1 cellular context compared by ENCODE assay signal in the genomic region with DNA sequence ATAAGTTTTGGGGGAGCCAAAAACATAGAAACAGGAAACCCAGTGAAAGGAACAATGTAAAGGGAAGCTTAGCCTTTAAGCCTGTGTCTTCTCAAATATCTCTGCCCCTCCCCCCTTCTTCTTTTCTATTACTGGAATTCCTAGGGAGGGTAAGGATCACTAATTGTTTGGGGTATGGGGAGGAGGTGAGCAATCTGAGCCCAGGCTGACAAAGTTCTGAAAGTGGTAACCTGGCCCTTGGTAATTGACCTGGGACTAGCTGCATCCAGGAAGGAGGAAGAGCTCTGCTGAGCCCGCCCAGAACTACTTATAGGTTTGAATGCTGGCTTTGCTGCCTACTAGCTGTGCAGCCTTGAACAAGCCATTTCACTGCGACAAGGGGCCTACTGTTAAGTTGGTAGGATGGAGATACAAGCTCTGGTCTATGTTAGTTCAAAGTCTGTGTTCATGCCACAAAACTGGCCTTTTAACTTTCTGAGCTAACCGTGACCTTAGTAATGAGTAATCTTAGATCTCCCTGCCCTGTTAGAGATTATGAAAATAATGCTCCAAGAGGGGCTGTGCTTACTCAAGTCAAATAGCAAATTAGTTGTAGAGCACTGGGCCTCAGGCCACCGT.
TF ChIP-seq lines count a peak whose summit lies in the region.

No MANE protein-coding gene starts in this region.

TF ChIP-seq in HepG2, 621 proteins besides CTCF, POLR2A, EP300 and RAD21 (continued from another document and continues in another):
- TF ChIP-seq ZBTB20 (CRISPR knock-in tag; IDR thresholded peaks at IDR 0.05; ENCODE audit: borderline replicate concordance, low read depth) = no peak
- no peak for TF ChIP-seq HNRNPH1 (optimal IDR thresholded peaks at IDR 0.05; ENCODE audit: low read depth, low read length)
- TF ChIP-seq RORA (CRISPR knock-in tag; IDR thresholded peaks at IDR 0.05) = no peak
- no peak for TF ChIP-seq ZNF317 (CRISPR knock-in tag; IDR thresholded peaks at IDR 0.05)
- TF ChIP-seq, protein P1, sequence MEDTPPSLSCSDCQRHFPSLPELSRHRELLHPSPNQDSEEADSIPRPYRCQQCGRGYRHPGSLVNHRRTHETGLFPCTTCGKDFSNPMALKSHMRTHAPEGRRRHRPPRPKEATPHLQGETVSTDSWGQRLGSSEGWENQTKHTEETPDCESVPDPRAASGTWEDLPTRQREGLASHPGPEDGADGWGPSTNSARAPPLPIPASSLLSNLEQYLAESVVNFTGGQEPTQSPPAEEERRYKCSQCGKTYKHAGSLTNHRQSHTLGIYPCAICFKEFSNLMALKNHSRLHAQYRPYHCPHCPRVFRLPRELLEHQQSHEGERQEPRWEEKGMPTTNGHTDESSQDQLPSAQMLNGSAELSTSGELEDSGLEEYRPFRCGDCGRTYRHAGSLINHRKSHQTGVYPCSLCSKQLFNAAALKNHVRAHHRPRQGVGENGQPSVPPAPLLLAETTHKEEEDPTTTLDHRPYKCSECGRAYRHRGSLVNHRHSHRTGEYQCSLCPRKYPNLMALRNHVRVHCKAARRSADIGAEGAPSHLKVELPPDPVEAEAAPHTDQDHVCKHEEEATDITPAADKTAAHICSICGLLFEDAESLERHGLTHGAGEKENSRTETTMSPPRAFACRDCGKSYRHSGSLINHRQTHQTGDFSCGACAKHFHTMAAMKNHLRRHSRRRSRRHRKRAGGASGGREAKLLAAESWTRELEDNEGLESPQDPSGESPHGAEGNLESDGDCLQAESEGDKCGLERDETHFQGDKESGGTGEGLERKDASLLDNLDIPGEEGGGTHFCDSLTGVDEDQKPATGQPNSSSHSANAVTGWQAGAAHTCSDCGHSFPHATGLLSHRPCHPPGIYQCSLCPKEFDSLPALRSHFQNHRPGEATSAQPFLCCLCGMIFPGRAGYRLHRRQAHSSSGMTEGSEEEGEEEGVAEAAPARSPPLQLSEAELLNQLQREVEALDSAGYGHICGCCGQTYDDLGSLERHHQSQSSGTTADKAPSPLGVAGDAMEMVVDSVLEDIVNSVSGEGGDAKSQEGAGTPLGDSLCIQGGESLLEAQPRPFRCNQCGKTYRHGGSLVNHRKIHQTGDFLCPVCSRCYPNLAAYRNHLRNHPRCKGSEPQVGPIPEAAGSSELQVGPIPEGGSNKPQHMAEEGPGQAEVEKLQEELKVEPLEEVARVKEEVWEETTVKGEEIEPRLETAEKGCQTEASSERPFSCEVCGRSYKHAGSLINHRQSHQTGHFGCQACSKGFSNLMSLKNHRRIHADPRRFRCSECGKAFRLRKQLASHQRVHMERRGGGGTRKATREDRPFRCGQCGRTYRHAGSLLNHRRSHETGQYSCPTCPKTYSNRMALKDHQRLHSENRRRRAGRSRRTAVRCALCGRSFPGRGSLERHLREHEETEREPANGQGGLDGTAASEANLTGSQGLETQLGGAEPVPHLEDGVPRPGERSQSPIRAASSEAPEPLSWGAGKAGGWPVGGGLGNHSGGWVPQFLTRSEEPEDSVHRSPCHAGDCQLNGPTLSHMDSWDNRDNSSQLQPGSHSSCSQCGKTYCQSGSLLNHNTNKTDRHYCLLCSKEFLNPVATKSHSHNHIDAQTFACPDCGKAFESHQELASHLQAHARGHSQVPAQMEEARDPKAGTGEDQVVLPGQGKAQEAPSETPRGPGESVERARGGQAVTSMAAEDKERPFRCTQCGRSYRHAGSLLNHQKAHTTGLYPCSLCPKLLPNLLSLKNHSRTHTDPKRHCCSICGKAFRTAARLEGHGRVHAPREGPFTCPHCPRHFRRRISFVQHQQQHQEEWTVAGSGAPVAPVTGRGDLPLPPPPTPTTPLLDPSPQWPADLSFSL (CRISPR knock-in tag; IDR thresholded peaks at IDR 0.05) = no peak
- TF ChIP-seq ZNF333 (CRISPR knock-in tag; IDR thresholded peaks at IDR 0.05; ENCODE audit: borderline replicate concordance) = no peak
- TF ChIP-seq, protein P2, sequence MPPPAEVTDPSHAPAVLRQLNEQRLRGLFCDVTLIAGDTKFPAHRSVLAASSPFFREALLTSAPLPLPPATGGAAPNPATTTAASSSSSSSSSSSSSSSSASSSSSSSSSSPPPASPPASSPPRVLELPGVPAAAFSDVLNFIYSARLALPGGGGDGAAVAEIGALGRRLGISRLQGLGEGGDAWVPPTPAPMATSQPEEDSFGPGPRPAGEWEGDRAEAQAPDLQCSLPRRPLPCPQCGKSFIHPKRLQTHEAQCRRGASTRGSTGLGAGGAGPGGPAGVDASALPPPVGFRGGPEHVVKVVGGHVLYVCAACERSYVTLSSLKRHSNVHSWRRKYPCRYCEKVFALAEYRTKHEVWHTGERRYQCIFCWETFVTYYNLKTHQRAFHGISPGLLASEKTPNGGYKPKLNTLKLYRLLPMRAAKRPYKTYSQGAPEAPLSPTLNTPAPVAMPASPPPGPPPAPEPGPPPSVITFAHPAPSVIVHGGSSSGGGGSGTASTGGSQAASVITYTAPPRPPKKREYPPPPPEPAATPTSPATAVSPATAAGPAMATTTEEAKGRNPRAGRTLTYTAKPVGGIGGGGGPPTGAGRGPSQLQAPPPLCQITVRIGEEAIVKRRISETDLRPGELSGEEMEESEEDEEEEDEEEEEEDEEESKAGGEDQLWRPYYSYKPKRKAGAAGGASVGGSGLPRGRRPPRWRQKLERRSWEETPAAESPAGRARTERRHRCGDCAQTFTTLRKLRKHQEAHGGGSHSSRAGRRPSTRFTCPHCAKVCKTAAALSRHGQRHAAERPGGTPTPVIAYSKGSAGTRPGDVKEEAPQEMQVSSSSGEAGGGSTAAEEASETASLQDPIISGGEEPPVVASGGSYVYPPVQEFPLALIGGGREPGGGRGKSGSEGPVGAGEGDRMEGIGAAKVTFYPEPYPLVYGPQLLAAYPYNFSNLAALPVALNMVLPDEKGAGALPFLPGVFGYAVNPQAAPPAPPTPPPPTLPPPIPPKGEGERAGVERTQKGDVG (CRISPR knock-in tag; IDR thresholded peaks at IDR 0.05; ENCODE audit: borderline replicate concordance) = no peak
- TF ChIP-seq ZNF883 (CRISPR knock-in tag; IDR thresholded peaks at IDR 0.05; ENCODE audit: not compliant biosample characterization) = no peak
- no peak for TF ChIP-seq ZNF766 (CRISPR knock-in tag; IDR thresholded peaks at IDR 0.05; ENCODE audit: borderline replicate concordance)
- TF ChIP-seq, protein P3, sequence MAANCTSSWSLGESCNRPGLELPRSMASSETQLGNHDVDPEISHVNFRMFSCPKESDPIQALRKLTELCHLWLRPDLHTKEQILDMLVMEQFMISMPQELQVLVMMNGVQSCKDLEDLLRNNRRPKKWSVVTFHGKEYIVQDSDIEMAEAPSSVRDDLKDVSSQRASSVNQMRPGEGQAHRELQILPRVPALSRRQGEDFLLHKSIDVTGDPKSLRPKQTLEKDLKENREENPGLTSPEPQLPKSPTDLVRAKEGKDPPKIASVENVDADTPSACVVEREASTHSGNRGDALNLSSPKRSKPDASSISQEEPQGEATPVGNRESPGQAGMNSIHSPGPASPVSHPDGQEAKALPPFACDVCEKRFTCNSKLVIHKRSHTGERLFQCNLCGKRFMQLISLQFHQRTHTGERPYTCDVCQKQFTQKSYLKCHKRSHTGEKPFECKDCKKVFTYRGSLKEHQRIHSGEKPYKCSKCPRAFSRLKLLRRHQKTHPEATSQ (CRISPR knock-in tag; IDR thresholded peaks at IDR 0.05; ENCODE audit: borderline replicate concordance) = no peak
- no peak for TF ChIP-seq ZNF253 (CRISPR knock-in tag; IDR thresholded peaks at IDR 0.05; ENCODE audit: borderline replicate concordance)
- TF ChIP-seq CBX5 (CRISPR knock-in tag; IDR thresholded peaks at IDR 0.05; ENCODE audit: borderline replicate concordance) = no peak
- no peak for TF ChIP-seq BORCS8-MEF2B (CRISPR knock-in tag; IDR thresholded peaks at IDR 0.05)
- TF ChIP-seq HHEX (CRISPR knock-in tag; IDR thresholded peaks at IDR 0.05) = no peak
- no peak for TF ChIP-seq SMAD3 (CRISPR knock-in tag; IDR thresholded peaks at IDR 0.05)
- TF ChIP-seq, protein P4, sequence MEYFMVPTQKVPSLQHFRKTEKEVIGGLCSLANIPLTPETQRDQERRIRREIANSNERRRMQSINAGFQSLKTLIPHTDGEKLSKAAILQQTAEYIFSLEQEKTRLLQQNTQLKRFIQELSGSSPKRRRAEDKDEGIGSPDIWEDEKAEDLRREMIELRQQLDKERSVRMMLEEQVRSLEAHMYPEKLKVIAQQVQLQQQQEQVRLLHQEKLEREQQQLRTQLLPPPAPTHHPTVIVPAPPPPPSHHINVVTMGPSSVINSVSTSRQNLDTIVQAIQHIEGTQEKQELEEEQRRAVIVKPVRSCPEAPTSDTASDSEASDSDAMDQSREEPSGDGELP (IDR thresholded peaks at IDR 0.05; ENCODE audit: borderline replicate concordance, low read depth) = no peak
- no peak for TF ChIP-seq ZNF703 (CRISPR knock-in tag; IDR thresholded peaks at IDR 0.05; ENCODE audit: borderline replicate concordance)
- no peak for TF ChIP-seq ZNF749 (CRISPR knock-in tag; IDR thresholded peaks at IDR 0.05; ENCODE audit: borderline replicate concordance)
- TF ChIP-seq, protein P5, sequence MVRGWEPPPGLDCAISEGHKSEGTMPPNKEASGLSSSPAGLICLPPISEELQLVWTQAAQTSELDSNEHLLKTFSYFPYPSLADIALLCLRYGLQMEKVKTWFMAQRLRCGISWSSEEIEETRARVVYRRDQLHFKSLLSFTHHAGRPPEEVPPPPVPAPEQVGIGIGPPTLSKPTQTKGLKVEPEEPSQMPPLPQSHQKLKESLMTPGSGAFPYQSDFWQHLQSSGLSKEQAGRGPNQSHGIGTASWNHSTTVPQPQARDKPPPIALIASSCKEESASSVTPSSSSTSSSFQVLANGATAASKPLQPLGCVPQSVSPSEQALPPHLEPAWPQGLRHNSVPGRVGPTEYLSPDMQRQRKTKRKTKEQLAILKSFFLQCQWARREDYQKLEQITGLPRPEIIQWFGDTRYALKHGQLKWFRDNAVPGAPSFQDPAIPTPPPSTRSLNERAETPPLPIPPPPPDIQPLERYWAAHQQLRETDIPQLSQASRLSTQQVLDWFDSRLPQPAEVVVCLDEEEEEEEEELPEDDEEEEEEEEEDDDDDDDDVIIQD (CRISPR knock-in tag; IDR thresholded peaks at IDR 0.05; ENCODE audit: low read depth) = no peak
- TF ChIP-seq HES4 (CRISPR knock-in tag; IDR thresholded peaks at IDR 0.05; ENCODE audit: borderline replicate concordance) = no peak
- TF ChIP-seq FOXK1 (CRISPR knock-in tag; IDR thresholded peaks at IDR 0.05; ENCODE audit: borderline replicate concordance, low read depth) = no peak
- TF ChIP-seq, protein P6, sequence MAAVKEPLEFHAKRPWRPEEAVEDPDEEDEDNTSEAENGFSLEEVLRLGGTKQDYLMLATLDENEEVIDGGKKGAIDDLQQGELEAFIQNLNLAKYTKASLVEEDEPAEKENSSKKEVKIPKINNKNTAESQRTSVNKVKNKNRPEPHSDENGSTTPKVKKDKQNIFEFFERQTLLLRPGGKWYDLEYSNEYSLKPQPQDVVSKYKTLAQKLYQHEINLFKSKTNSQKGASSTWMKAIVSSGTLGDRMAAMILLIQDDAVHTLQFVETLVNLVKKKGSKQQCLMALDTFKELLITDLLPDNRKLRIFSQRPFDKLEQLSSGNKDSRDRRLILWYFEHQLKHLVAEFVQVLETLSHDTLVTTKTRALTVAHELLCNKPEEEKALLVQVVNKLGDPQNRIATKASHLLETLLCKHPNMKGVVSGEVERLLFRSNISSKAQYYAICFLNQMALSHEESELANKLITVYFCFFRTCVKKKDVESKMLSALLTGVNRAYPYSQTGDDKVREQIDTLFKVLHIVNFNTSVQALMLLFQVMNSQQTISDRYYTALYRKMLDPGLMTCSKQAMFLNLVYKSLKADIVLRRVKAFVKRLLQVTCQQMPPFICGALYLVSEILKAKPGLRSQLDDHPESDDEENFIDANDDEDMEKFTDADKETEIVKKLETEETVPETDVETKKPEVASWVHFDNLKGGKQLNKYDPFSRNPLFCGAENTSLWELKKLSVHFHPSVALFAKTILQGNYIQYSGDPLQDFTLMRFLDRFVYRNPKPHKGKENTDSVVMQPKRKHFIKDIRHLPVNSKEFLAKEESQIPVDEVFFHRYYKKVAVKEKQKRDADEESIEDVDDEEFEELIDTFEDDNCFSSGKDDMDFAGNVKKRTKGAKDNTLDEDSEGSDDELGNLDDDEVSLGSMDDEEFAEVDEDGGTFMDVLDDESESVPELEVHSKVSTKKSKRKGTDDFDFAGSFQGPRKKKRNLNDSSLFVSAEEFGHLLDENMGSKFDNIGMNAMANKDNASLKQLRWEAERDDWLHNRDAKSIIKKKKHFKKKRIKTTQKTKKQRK (IDR thresholded peaks at IDR 0.05; ENCODE audit: low read length) = no peak
- no peak for TF ChIP-seq RFX5 (IDR thresholded peaks at IDR 0.05; ENCODE audit: low read depth, low read length)
- TF ChIP-seq KLF6 (CRISPR knock-in tag; IDR thresholded peaks at IDR 0.05) = no peak
- TF ChIP-seq PCBP2 (optimal IDR thresholded peaks at IDR 0.05; ENCODE audit: low read depth, low read length, poor library complexity, severe bottlenecking) = no peak
- TF ChIP-seq ZNF20 (CRISPR knock-in tag; IDR thresholded peaks at IDR 0.05) = no peak
- TF ChIP-seq, protein P7, sequence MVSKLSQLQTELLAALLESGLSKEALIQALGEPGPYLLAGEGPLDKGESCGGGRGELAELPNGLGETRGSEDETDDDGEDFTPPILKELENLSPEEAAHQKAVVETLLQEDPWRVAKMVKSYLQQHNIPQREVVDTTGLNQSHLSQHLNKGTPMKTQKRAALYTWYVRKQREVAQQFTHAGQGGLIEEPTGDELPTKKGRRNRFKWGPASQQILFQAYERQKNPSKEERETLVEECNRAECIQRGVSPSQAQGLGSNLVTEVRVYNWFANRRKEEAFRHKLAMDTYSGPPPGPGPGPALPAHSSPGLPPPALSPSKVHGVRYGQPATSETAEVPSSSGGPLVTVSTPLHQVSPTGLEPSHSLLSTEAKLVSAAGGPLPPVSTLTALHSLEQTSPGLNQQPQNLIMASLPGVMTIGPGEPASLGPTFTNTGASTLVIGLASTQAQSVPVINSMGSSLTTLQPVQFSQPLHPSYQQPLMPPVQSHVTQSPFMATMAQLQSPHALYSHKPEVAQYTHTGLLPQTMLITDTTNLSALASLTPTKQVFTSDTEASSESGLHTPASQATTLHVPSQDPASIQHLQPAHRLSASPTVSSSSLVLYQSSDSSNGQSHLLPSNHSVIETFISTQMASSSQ (IDR thresholded peaks at IDR 0.05; ENCODE audit: low read depth) = no peak
- TF ChIP-seq, protein P7 (CRISPR knock-in tag; IDR thresholded peaks at IDR 0.05; ENCODE audit: borderline replicate concordance) = peak; percentile 64; the same call in 1 of the 2 replicates
- TF ChIP-seq, protein P8, sequence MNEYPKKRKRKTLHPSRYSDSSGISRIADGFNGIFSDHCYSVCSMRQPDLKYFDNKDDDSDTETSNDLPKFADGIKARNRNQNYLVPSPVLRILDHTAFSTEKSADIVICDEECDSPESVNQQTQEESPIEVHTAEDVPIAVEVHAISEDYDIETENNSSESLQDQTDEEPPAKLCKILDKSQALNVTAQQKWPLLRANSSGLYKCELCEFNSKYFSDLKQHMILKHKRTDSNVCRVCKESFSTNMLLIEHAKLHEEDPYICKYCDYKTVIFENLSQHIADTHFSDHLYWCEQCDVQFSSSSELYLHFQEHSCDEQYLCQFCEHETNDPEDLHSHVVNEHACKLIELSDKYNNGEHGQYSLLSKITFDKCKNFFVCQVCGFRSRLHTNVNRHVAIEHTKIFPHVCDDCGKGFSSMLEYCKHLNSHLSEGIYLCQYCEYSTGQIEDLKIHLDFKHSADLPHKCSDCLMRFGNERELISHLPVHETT (CRISPR knock-in tag; conservative IDR thresholded peaks at IDR 0.05) = no peak
- no peak for TF ChIP-seq ZSCAN30 (CRISPR knock-in tag; IDR thresholded peaks at IDR 0.05)
